2 cellular contexts compared by ENCODE assay signal in genomic region chr7:74395745-74396311, GRCh38.
TF ChIP-seq lines count a peak whose summit lies in the region.

No MANE protein-coding gene starts in this region.

TF ChIP-seq in IMR-90, 13 proteins besides CTCF, POLR2A, EP300 and RAD21:
- TF ChIP-seq RCOR1 (IDR thresholded peaks at IDR 0.05; ENCODE audit: insufficient replicate concordance, low read length) (no peak), CHD1 (IDR thresholded peaks at IDR 0.05; ENCODE audit: low read depth, low read length) (no peak), RFX5 (IDR thresholded peaks at IDR 0.05; ENCODE audit: low read depth, low read length) (no peak)

TF ChIP-seq in GM12878, 131 proteins besides CTCF, POLR2A, EP300 and RAD21:
- TF ChIP-seq SMARCA5 (IDR thresholded peaks at IDR 0.05) (peak; percentile 52; the same call in 1 of the 2 replicates), RELB (IDR thresholded peaks at IDR 0.05; ENCODE audit: low read depth) (no peak)
